Comparison of ENCODE assay signal across 6 cellular contexts in genomic region chr2:141869572-141869971, GRCh38.
"Had no signal": no experiment of that assay in that cellular context is flagged by ENCODE, and none has a peak within 500 bp of the region (broad histone marks: within the 10 kb centered on the region; RNA-seq: fewer than 3 reads in every experiment).

No MANE protein-coding gene starts in this region.

- H3K9ac ChIP-seq: GM23248 had no signal

- H3K27ac ChIP-seq: GM23248 had no signal

- H2AFZ ChIP-seq: GM23248 had no signal

- H3K4me3 ChIP-seq: GM23248 had no signal

- FAIRE-seq: H1, H54, HTR-8/SVneo had no signal

- DNase-seq: GM23248, H9, KG1 had no signal
